19 cellular contexts compared by ENCODE assay signal in genomic region chr12:115639667-115640012, GRCh38.
DNase-seq lines count a peak whose midpoint lies in the region; ATAC-seq, FAIRE-seq and TF ChIP-seq lines count a peak whose summit lies in the region.
"Had no signal": no experiment of that assay in that cellular context is flagged by ENCODE, and none has a peak within 500 bp of the region (broad histone marks: within the 10 kb centered on the region; RNA-seq: fewer than 3 reads in every experiment).

No MANE protein-coding gene starts in this region.

- H3K9ac ChIP-seq in astrocyte (ENCODE audit: low read length) (no peak overlapping the region), smooth muscle cell (ENCODE audit: low read depth) (no peak overlapping the region)

- no peaks in the 10 kb centered on the region for H4K20me1 ChIP-seq in astrocyte (ENCODE audit: insufficient read depth, low read length)
- H4K20me1 ChIP-seq in smooth muscle cell (ENCODE audit: low read depth): no peaks in the 10 kb centered on the region

- H3K27me3 Mint-ChIP-seq in astrocyte (ENCODE audit: low read depth, unreplicated experiment) (no peaks in the 10 kb centered on the region), mesothelial cell of epicardium (ENCODE audit: low read depth) (no peaks in the 10 kb centered on the region)

- H3K4me2 ChIP-seq in astrocyte (ENCODE audit: low read length): no peak overlapping the region
- H3K4me2 ChIP-seq in smooth muscle cell: no peak overlapping the region

- H3F3A ChIP-seq in smooth muscle cell (ENCODE audit: low read depth): peaks cover 9% of the 10 kb centered on the region

- TF ChIP-seq CTCF in astrocyte (IDR thresholded peaks at IDR 0.05; ENCODE audit: insufficient read depth, low read depth, low read length) (no peak), mesothelial cell of epicardium (IDR thresholded peaks at IDR 0.05; ENCODE audit: unreplicated experiment) (no peak), smooth muscle cell (IDR thresholded peaks at IDR 0.05; ENCODE audit: borderline replicate concordance, insufficient read depth, poor library complexity, severe bottlenecking) (no peak)

- H3K36me3 ChIP-seq in astrocyte (ENCODE audit: insufficient read depth, low read length) (no peaks in the 10 kb centered on the region), smooth muscle cell (ENCODE audit: low read depth) (no peaks in the 10 kb centered on the region)

- H3K9me3 ChIP-seq in astrocyte (ENCODE audit: insufficient read depth, low read depth, low read length): no peaks in the 10 kb centered on the region
- H3K9me3 ChIP-seq in smooth muscle cell (replicated peaks; ENCODE audit: low read depth): no peaks in the 10 kb centered on the region

- DNase-seq in ELF-1 (ENCODE audit: low read depth, low spot score): peak; percentile 16
- no peak for DNase-seq in astrocyte (ENCODE audit: low read depth)
- no peak for DNase-seq in mesothelial cell of epicardium (ENCODE audit: low spot score in 2 of 2, unreplicated experiment in 2 of 2)
- no peak for DNase-seq in smooth muscle cell (lab: John Stamatoyannopoulos, UW; ENCODE audit: unreplicated experiment)
- no peak for DNase-seq in RPMI8226
- DNase-seq: AML-193; CD8-positive, alpha-beta T cell; DMS 273 treated with DMSO at 0.1 percent for 48 hours; DND-41; EL; HCEC 1CT; IMR-90 had no signal

- no peaks in the 10 kb centered on the region for H3K79me2 ChIP-seq in astrocyte (ENCODE audit: insufficient read depth, low read length)
- no peaks in the 10 kb centered on the region for H3K79me2 ChIP-seq in smooth muscle cell (ENCODE audit: low read depth)

- peak overlapping the region; percentile 92 for H3K27ac Mint-ChIP-seq in astrocyte (ENCODE audit: unreplicated experiment)
- H3K27ac Mint-ChIP-seq in mesothelial cell of epicardium: peak overlapping the region; percentile 28
- H3K27ac Mint-ChIP-seq: CD8-positive, alpha-beta T cell had no signal

- H3K4me1 Mint-ChIP-seq in astrocyte (ENCODE audit: low read depth, unreplicated experiment): peaks cover 19% of the 10 kb centered on the region
- peaks cover 60% of the 10 kb centered on the region for H3K4me1 Mint-ChIP-seq in mesothelial cell of epicardium

- H3K4me3 Mint-ChIP-seq in astrocyte (ENCODE audit: unreplicated experiment) (no peak overlapping the region), mesothelial cell of epicardium (no peak overlapping the region)
- H3K4me3 Mint-ChIP-seq: CD8-positive, alpha-beta T cell had no signal

- no peak for FAIRE-seq in astrocyte (lab: Jason Lieb, UNC)
- FAIRE-seq: A204.1, G401.6, GM12891, K562 had no signal

- H3K36me3 Mint-ChIP-seq in astrocyte (ENCODE audit: low read depth, unreplicated experiment): no peaks in the 10 kb centered on the region
- H3K36me3 Mint-ChIP-seq in mesothelial cell of epicardium: no peaks in the 10 kb centered on the region
- H3K36me3 Mint-ChIP-seq: CD8-positive, alpha-beta T cell had no signal

- 66% methylated on average over 5 of the region's 5 CpGs for WGBS in smooth muscle cell (ENCODE audit: low lambda C conversion rate)

- no peak for ATAC-seq in GM21447 (IDR thresholded peaks at IDR 0.05; ENCODE audit: unreplicated experiment)
- no peak for ATAC-seq in HG02678 (IDR thresholded peaks at IDR 0.05; ENCODE audit: unreplicated experiment)
- ATAC-seq: CD8-positive, alpha-beta T cell; K562 had no signal

- H3K4me1 ChIP-seq in astrocyte (ENCODE audit: insufficient read depth, low read length) (peaks cover 5% of the 10 kb centered on the region), smooth muscle cell (ENCODE audit: low read depth) (peaks cover 9% of the 10 kb centered on the region)

- H3K4me3 ChIP-seq in astrocyte (ENCODE audit: insufficient read depth, low read depth, low read length) (no peak overlapping the region), smooth muscle cell (no peak overlapping the region)
- H3K4me3 ChIP-seq: K562 had no signal

- H3K9me3 Mint-ChIP-seq in astrocyte (ENCODE audit: unreplicated experiment): no peaks in the 10 kb centered on the region
- peaks cover 6% of the 10 kb centered on the region for H3K9me3 Mint-ChIP-seq in mesothelial cell of epicardium

- H3K27me3 ChIP-seq in astrocyte (ENCODE audit: insufficient read depth, low read length) (no peaks in the 10 kb centered on the region), smooth muscle cell (ENCODE audit: low read depth) (no peaks in the 10 kb centered on the region)

- H2AFZ ChIP-seq in astrocyte (ENCODE audit: low read depth, low read length): no peak overlapping the region
- no peak overlapping the region for H2AFZ ChIP-seq in smooth muscle cell (ENCODE audit: low read depth)

- no peak overlapping the region for H3K27ac ChIP-seq in astrocyte (ENCODE audit: low read depth, low read length)
- H3K27ac ChIP-seq in smooth muscle cell (ENCODE audit: low read depth): peak overlapping the region; percentile 75
- H3K27ac ChIP-seq: HL-60 had no signal
